In genomic region chr6:43434001-43434400, GRCh38 we compare ENCODE assay signal across 20 cellular contexts. TPM values are rescaled to one million over a fixed set of nuclear protein-coding genes. Genes with fewer than 3 reads are reported as not detected.
A peak's percentile ranks its signal among the peaks of the same experiment; 100 is the strongest.
DNase-seq lines count a peak whose midpoint lies in the region; TF ChIP-seq lines count a peak whose summit lies in the region.
"Had no signal": no experiment of that assay in that cellular context is flagged by ENCODE, and none has a peak within 500 bp of the region (broad histone marks: within the 10 kb centered on the region; RNA-seq: fewer than 3 reads in every experiment).

No MANE protein-coding gene starts in this region.

- CTCF ChIA-PET in RWPE1 (lab: Yijun Ruan, JAX), result interaction anchor here (0.5 to 1.4 kb wide), 5 partner anchors 10 to 252 kb away, joined by 3 to 7 read pairs (median 3); no protein-coding TSS in a partner anchor

- H3K9me3 Mint-ChIP-seq in nephron progenitor cell, result no peaks in the 10 kb centered on the region
- H3K9me3 Mint-ChIP-seq: CD4-positive, alpha-beta memory T cell had no signal

- H3K4me3 Mint-ChIP-seq in nephron progenitor cell, result no peak overlapping the region

- peaks cover 29% of the 10 kb centered on the region for H3K4me1 Mint-ChIP-seq in nephron progenitor cell

- H3K27ac ChIP-seq in RWPE1 (peak overlapping the region; percentile 15), left ventricle myocardium inferior (replicated peaks) (peak overlapping the region; percentile 82)
- H3K27ac ChIP-seq: GM23248 had no signal

- intact Hi-C loops in left ventricle myocardium inferior (cut with micrococcal nuclease), result no loop called here

- DNase-seq in CD1c-positive myeloid dendritic cell (ENCODE audit: extremely low spot score) (peak; percentile 33), RWPE1 (ENCODE audit: low spot score) (no peak), left ventricle myocardium inferior (no peak), nephron progenitor cell (no peak), MV-4-11 (lab: John Stamatoyannopoulos, UW) (no peak), NCI-H2227 treated with DMSO at 0.1 percent for 48 hours (lab: John Stamatoyannopoulos, UW) (no peak), T1000 (lab: John Stamatoyannopoulos, UW) (no peak), foreskin melanocyte (no peak)
- DNase-seq: BE2C; CD4-positive, alpha-beta memory T cell; DMS53; EL; GM23248; KBM-7; NCI-H1105 treated with DMSO at 0.1 percent for 48 hours; NCI-H1694; NCI-H2081 treated with DMSO at 0.1 percent for 48 hours; NCI-H748 treated with DMSO at 0.1 percent for 48 hours had no signal

- TF ChIP-seq CTCF in RWPE1 (conservative IDR thresholded peaks at IDR 0.05; ENCODE audit: low read depth), result no peak
- TF ChIP-seq CTCF in left ventricle myocardium inferior (IDR thresholded peaks at IDR 0.05; ENCODE audit: borderline replicate concordance), result no peak
- TF ChIP-seq CTCF in nephron progenitor cell (IDR thresholded peaks at IDR 0.05), result no peak

- H3K4me1 ChIP-seq in left ventricle myocardium inferior, result peaks cover 53% of the 10 kb centered on the region

- peak overlapping the region; percentile 82 for H3K27ac Mint-ChIP-seq in nephron progenitor cell

- POLR2A ChIA-PET in RWPE1 (lab: Yijun Ruan, JAX; ENCODE audit: low non-redundant PET), result interaction anchor here (1.6 kb wide), 1 partner anchor 15 kb away, joined by 4 read pairs; no protein-coding TSS in a partner anchor

- H3K27me3 Mint-ChIP-seq in nephron progenitor cell (ENCODE audit: low read depth, poor library complexity), result peaks cover 5% of the 10 kb centered on the region
- H3K27me3 Mint-ChIP-seq: CD4-positive, alpha-beta memory T cell had no signal

- H3K9me3 ChIP-seq in left ventricle myocardium inferior (replicated peaks), result no peaks in the 10 kb centered on the region
- H3K9me3 ChIP-seq: BE2C had no signal

- H3K4me3 ChIP-seq in left ventricle myocardium inferior, result no peak overlapping the region
- H3K4me3 ChIP-seq: GM12878, GM23248 had no signal

- peaks cover 12% of the 10 kb centered on the region for H3K36me3 Mint-ChIP-seq in nephron progenitor cell (ENCODE audit: low read depth)

- H3K27me3 ChIP-seq in left ventricle myocardium inferior (ENCODE audit: low read depth), result no peaks in the 10 kb centered on the region
- H3K27me3 ChIP-seq: BE2C had no signal

- peaks cover 27% of the 10 kb centered on the region for H3K36me3 ChIP-seq in left ventricle myocardium inferior
- H3K36me3 ChIP-seq: BE2C had no signal

RNA-seq across cellular contexts. Expression of gene ABCC10, which starts 6.7 kb away (rescaled TPM):
- total RNA-seq in left ventricle myocardium inferior, result 11.7 TPM

RNA-seq across cellular contexts. Expression of gene DLK2, which starts 21.3 kb away (rescaled TPM):
- total RNA-seq in left ventricle myocardium inferior, result 3.3 TPM
- total RNA-seq: NCI-H460 had no signal

RNA-seq across cellular contexts. Expression of gene TJAP1, which starts 43.4 kb away (rescaled TPM):
- total RNA-seq in left ventricle myocardium inferior, result 24.1 TPM
